In genomic region chr2:21854938-21855337, GRCh38 we compare ENCODE assay signal across 30 cellular contexts.
"Had no signal": no experiment of that assay in that cellular context is flagged by ENCODE, and none has a peak within 500 bp of the region (broad histone marks: within the 10 kb centered on the region; RNA-seq: fewer than 3 reads in every experiment).

No MANE protein-coding gene starts in this region.

- H2AFZ ChIP-seq: PC-9 had no signal

- ATAC-seq: Panc1, Right ventricle myocardium inferior, SK-N-SH treated with all-trans-retinoic acid at 6 μM for 48 hours, T-cell had no signal

- H3K9me3 ChIP-seq: SJCRH30 had no signal

- H3K4me1 ChIP-seq: SJCRH30 had no signal

- H3K4me3 ChIP-seq: PC-9, SJCRH30, SK-N-MC had no signal

- H3K27me3 ChIP-seq: SJCRH30 had no signal

- H3K36me3 ChIP-seq: SJCRH30 had no signal

- H3K4me2 ChIP-seq: PC-9 had no signal

- DNase-seq: Karpas-422, MM.1S, MV-4-11, NCI-H1092, NCI-H1105, NCI-H1417 treated with DMSO at 0.1 percent for 48 hours, NCI-H1436 treated with DMSO at 0.1 percent for 48 hours, NCI-H1694 treated with DMSO at 0.1 percent for 48 hours, NCI-H187 treated with DMSO at 0.1 percent for 48 hours, NCI-H2029, NCI-H2081, NCI-H2171, NCI-H226, NCI-H446 treated with DMSO at 0.1 percent for 48 hours, NCI-H510A, NCI-H524, NCI-H69, NCI-H748 treated with DMSO at 0.1 percent for 48 hours, NCI-H82, PC-9, SHP77, SIG-M5, SJCRH30, T-cell had no signal

- FAIRE-seq: RCC 7860 had no signal

- H3K27ac ChIP-seq: PC-9, RWPE1, SJCRH30, SK-N-MC had no signal
